ENCODE assay signal across 1 cellular context in the genomic region with DNA sequence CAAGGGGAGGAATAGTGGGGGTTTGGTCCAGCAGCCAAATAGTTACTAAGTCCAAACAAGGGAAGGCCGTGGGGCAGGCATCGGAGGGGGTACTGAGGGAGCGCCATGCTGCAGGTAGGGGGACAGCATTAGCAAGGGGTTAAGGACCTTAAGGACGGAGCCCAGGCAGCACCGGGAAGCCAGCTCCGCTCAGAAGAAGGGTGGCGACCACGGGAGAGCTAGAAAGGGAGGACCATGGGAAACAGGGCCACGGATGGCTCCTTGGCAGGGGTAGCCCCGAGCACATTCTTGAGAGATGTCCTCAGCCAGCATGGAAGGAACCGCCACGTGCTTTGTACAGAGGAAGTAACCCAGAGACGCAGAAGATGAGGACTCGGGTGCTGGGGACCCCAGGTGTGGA.
TF ChIP-seq lines count a peak whose summit lies in the region.

No MANE protein-coding gene starts in this region.

TF ChIP-seq in SK-N-SH, 30 proteins besides CTCF, POLR2A, EP300 and RAD21 (continued from another document):
- no peak for TF ChIP-seq REST (IDR thresholded peaks at IDR 0.05; ENCODE audit: low read depth, low read length)
- no peak for TF ChIP-seq MXI1 (IDR thresholded peaks at IDR 0.05; ENCODE audit: low read depth, low read length)
- no peak for TF ChIP-seq NFIC (IDR thresholded peaks at IDR 0.05; ENCODE audit: borderline replicate concordance)
- TF ChIP-seq TCF12 (IDR thresholded peaks at IDR 0.05), result no peak
- TF ChIP-seq RFX5 (IDR thresholded peaks at IDR 0.05; ENCODE audit: low read length), result no peak
- no peak for TF ChIP-seq FOXM1 (IDR thresholded peaks at IDR 0.05; ENCODE audit: low read depth)
- TF ChIP-seq IRF3 (IDR thresholded peaks at IDR 0.05; ENCODE audit: low read depth, low read length), result no peak
TF ChIP-seq in SK-N-SH: peak in this region for 0.
